8 cellular contexts compared by ENCODE assay signal in genomic region chr3:101518421-101518871, GRCh38. TPM values are rescaled to one million over a fixed set of nuclear protein-coding genes. Genes with fewer than 3 reads are reported as not detected.
DNase-seq lines count a peak whose midpoint lies in the region; ATAC-seq lines count a peak whose summit lies in the region.

No MANE protein-coding gene starts in this region.

- DNase-seq in EH (ENCODE audit: low read depth) = peak; percentile 1
- DNase-seq in activated CD4-positive, alpha-beta T cell treated with anti-CD3 and anti-CD28 coated beads, Interleukin-2, amount 50 U/mL, for 24 hours (ENCODE audit: low read depth in 1 of 2, low spot score in 1 of 2) = peak; percentile 21 to 55
- DNase-seq in mesendoderm = peak; percentile 60
- no peak for DNase-seq in MV-4-11 (lab: John Stamatoyannopoulos, UW)
- DNase-seq in NCI-H1105 treated with DMSO at 0.1 percent for 48 hours (lab: John Stamatoyannopoulos, UW) = no peak
- no peak for DNase-seq in germinal center (ENCODE audit: low spot score)

- no peaks in the 10 kb centered on the region for H3K27me3 ChIP-seq in mesendoderm (ENCODE audit: insufficient read depth, low read length, poor library complexity)

- H3K4me3 ChIP-seq in mesendoderm (ENCODE audit: low read length) = no peak overlapping the region

- H2BK120ac ChIP-seq in mesendoderm (ENCODE audit: low read depth, low read length) = peak overlapping the region; percentile 35

- no peak overlapping the region for H3K9ac ChIP-seq in mesendoderm (ENCODE audit: low read length)

- H3K79me1 ChIP-seq in mesendoderm (ENCODE audit: low read length) = no peaks in the 10 kb centered on the region

- no peak overlapping the region for H4K8ac ChIP-seq in mesendoderm (ENCODE audit: low read depth, low read length)

- H3K4me2 ChIP-seq in mesendoderm (ENCODE audit: low read length) = no peak overlapping the region

- no peak overlapping the region for H2BK5ac ChIP-seq in mesendoderm (ENCODE audit: low read length)

- H3K79me2 ChIP-seq in mesendoderm (ENCODE audit: control insufficient read depth, insufficient read depth, low read length) = no peaks in the 10 kb centered on the region

- ATAC-seq in GM21367 (IDR thresholded peaks at IDR 0.05; ENCODE audit: unreplicated experiment) (peak; percentile 97), HG03520 (IDR thresholded peaks at IDR 0.05; ENCODE audit: unreplicated experiment) (peak; percentile 97)

- H4K5ac ChIP-seq in mesendoderm (ENCODE audit: low read length) = no peak overlapping the region

- peak overlapping the region; percentile 55 for H3K4ac ChIP-seq in mesendoderm (ENCODE audit: low read depth, low read length)

- peak overlapping the region; percentile 65 for H3K18ac ChIP-seq in mesendoderm (ENCODE audit: low read length)

- H3K36me3 ChIP-seq in mesendoderm (ENCODE audit: control insufficient read depth, insufficient read depth, low read length) = no peaks in the 10 kb centered on the region

- WGBS in mesendoderm (ENCODE audit: extremely low coverage, insufficient coverage, low lambda C conversion rate) = no CpG with 5 or more reads among the region's 3 CpGs

- peak overlapping the region; percentile 79 for H2BK15ac ChIP-seq in mesendoderm (replicated peaks; ENCODE audit: low read depth)

- no peak overlapping the region for H3K56ac ChIP-seq in mesendoderm (ENCODE audit: low read length)

- H3K4me1 ChIP-seq in mesendoderm (ENCODE audit: control insufficient read depth, low read depth, low read length) = peaks cover 6% of the 10 kb centered on the region

- no peak overlapping the region for H2AK5ac ChIP-seq in mesendoderm (ENCODE audit: low read length)

- no peak overlapping the region for H3K23ac ChIP-seq in mesendoderm (ENCODE audit: low read length)

- H3K27ac ChIP-seq in mesendoderm (ENCODE audit: low read depth, low read length) = no peak overlapping the region

RNA-seq across cellular contexts. Expression of gene SENP7, which starts 5.4 kb away (rescaled TPM):
- 3.7 TPM for polyA plus RNA-seq in mesendoderm (2013, experiment 1 of 2)
- 3.6 TPM for polyA plus RNA-seq in mesendoderm (2013, experiment 2 of 2)

RNA-seq across cellular contexts. Expression of gene TRMT10C, which starts 43.2 kb away (rescaled TPM):
- polyA plus RNA-seq in mesendoderm (2013, experiment 1 of 2) = 70.4 TPM
- polyA plus RNA-seq in mesendoderm (2013, experiment 2 of 2) = 66.9 TPM

RNA-seq across cellular contexts. Expression of gene PCNP, which starts 55.5 kb away (rescaled TPM):
- polyA plus RNA-seq in mesendoderm (2013, experiment 1 of 2) = 112 TPM
- 109 TPM for polyA plus RNA-seq in mesendoderm (2013, experiment 2 of 2)

Comparison
In these comparisons a context has a peak if more than half of its experiments do, and no peak if none do; other contexts are left out.
1. DNase-seq: peak in EH (single experiment), activated CD4-positive, alpha-beta T cell treated with anti-CD3 and anti-CD28 coated beads, Interleukin-2, amount 50 U/mL, for 24 hours (2 of 2) and mesendoderm (single experiment); none in MV-4-11 (single experiment), NCI-H1105 treated with DMSO at 0.1 percent for 48 hours (single experiment) and germinal center (single experiment).